ENCODE assay signal across 19 cellular contexts in the genomic region with DNA sequence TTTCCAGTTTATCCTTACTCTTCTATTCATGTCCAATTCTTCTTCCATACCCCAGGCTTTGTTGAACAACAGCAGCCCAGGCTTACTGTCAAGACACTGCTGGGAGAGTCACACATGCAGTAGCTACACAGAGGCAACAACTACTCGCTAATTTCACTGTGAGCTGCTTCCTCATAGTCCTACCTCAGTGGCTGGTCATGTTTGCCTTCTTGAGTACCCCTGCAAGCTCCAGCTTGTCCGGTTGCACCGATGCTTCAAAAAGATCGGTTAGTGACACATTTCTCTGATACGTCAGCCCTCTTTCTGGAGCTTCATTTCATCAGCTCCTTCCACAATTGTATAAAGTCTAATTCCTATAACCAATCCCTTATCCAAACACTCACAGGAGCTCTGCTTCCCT.
"Had no signal": no experiment of that assay in that cellular context is flagged by ENCODE, and none has a peak within 500 bp of the region (broad histone marks: within the 10 kb centered on the region; RNA-seq: fewer than 3 reads in every experiment).

No MANE protein-coding gene starts in this region.

- ATAC-seq: activated naive CD4-positive, alpha-beta T cell treated with anti-CD3 and anti-CD28 coated beads, Interleukin-2, amount 50 U/mL, for 72 hours; heart left ventricle had no signal

- H3K36me3 Mint-ChIP-seq: activated naive CD4-positive, alpha-beta T cell treated with anti-CD3 and anti-CD28 coated beads, Interleukin-2, amount 50 U/mL, for 72 hours; naive B cell had no signal

- H3K36me3 ChIP-seq: brain microvascular endothelial cell, esophagus squamous epithelium, heart left ventricle, stomach, thoracic aorta had no signal

- H3K9me3 Mint-ChIP-seq: activated naive CD4-positive, alpha-beta T cell treated with anti-CD3 and anti-CD28 coated beads, Interleukin-2, amount 50 U/mL, for 72 hours; naive B cell; T-helper 2 cell treated with Interferon-gamma antibody and Interleukin-4, amounts not matched to agents 5 μg/mL and 100 μg/mL, for 36 hours had no signal

- H3K27me3 ChIP-seq: heart left ventricle, stomach had no signal

- H3K4me3 ChIP-seq: dorsolateral prefrontal cortex, esophagus squamous epithelium, heart left ventricle, stomach, thoracic aorta had no signal

- H3K4me1 ChIP-seq: esophagus squamous epithelium had no signal

- H3K27ac ChIP-seq: brain microvascular endothelial cell, dorsolateral prefrontal cortex, esophagus squamous epithelium, heart left ventricle, stomach, thoracic aorta had no signal

- H3K4me3 Mint-ChIP-seq: naive B cell; T-helper 2 cell treated with Interferon-gamma antibody and Interleukin-4, amounts not matched to agents 5 μg/mL and 100 μg/mL, for 36 hours had no signal

- H3K9me3 ChIP-seq: esophagus squamous epithelium, heart left ventricle, stomach, thoracic aorta had no signal

- H3K4me1 Mint-ChIP-seq: naive B cell had no signal

- H3K27ac Mint-ChIP-seq: activated naive CD4-positive, alpha-beta T cell treated with anti-CD3 and anti-CD28 coated beads, Interleukin-2, amount 50 U/mL, for 72 hours; T-helper 2 cell treated with Interferon-gamma antibody and Interleukin-4, amounts not matched to agents 5 μg/mL and 100 μg/mL, for 36 hours had no signal

- DNase-seq: activated CD4-positive, alpha-beta T cell treated with anti-CD3 and anti-CD28 coated beads, Interleukin-2, amount 50 U/mL, for 4 hours; activated CD4-positive, CD25-positive, alpha-beta regulatory T cell treated with anti-CD3 and anti-CD28 coated beads, Interleukin-2, amount 50 U/mL, for 72 hours; activated effector memory CD4-positive, alpha-beta T cell treated with anti-CD3 and anti-CD28 coated beads, Interleukin-2, amount 50 U/mL, for 16 hours; activated T-cell treated with anti-CD3 and anti-CD28 coated beads, Interleukin-2, amount 50 U/mL, for 1 hour; amniotic stem cell; brain microvascular endothelial cell; dorsolateral prefrontal cortex; esophagus squamous epithelium; foreskin fibroblast; heart left ventricle; kidney; midbrain; naive B cell; posterior cingulate gyrus; stimulated activated CD4-positive, alpha-beta T cell treated with anti-CD3 and anti-CD28 coated beads, Interleukin-15, amount 100 ng/mL, for 24 hours; stomach had no signal
